1 cellular context compared by ENCODE assay signal in genomic region chr2:25470792-25471191, GRCh38.
TF ChIP-seq lines count a peak whose summit lies in the region.

No MANE protein-coding gene starts in this region.

TF ChIP-seq in IMR-90, 13 proteins besides CTCF, POLR2A, EP300 and RAD21 (continued from another document):
- no peak for TF ChIP-seq NFE2L2 (IDR thresholded peaks at IDR 0.05; ENCODE audit: low read depth, low read length)
